In genomic region chr19:40224342-40225148, GRCh38 we compare ENCODE assay signal across 1 cellular context.
TF ChIP-seq lines count a peak whose summit lies in the region.

No MANE protein-coding gene starts in this region.

TF ChIP-seq in K562, 482 proteins besides CTCF, POLR2A, EP300 and RAD21:
- TF ChIP-seq CEBPB (tag; IDR thresholded peaks at IDR 0.05) (peak; percentile 18; the same call in 1 of the 2 replicates), NRF1 (conservative IDR thresholded peaks at IDR 0.05 in 1 of 2, IDR thresholded peaks at IDR 0.05 in 1 of 2) (no peak), ZBTB33 (CRISPR knock-in tag; IDR thresholded peaks at IDR 0.05) (peak; percentile 59)
